ENCODE assay signal across 21 cellular contexts in the genomic region with DNA sequence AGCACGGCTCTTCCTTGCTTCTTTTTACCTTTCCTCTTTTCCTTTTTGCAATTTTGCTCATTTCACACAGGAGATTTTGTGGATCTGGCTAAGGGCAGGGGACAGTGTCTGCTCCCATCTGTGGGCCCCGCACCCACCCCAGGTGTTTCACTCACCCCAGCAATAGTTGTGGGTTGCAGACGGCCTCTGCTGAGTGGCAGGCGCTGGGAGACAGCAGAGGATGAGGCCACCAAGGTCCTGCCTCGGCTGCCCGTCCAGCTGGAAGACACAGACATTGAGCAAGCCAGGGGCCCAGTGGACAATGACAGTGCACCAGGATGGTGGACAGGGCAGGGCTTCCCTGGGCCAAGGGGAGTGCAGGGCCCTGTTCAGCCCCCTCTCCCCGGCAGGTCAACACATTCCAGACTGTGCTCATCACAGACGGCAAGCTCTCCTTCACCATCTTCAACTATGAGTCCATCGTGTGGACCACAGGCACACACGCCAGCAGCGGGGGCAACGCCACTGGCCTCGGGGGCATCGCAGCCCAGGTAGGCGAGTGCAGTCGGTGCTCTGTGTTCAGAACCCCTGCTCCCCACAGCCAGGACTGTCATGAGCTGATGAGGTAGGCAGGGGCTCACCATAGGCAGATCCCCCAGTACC. TPM values are rescaled to one million over a fixed set of nuclear protein-coding genes. Genes with fewer than 3 reads are reported as not detected.
DNase-seq lines count a peak whose midpoint lies in the region; ATAC-seq and TF ChIP-seq lines count a peak whose summit lies in the region.
"Had no signal": no experiment of that assay in that cellular context is flagged by ENCODE, and none has a peak within 500 bp of the region (broad histone marks: within the 10 kb centered on the region; RNA-seq: fewer than 3 reads in every experiment).

No MANE protein-coding gene starts in this region.

- H3K36me3 ChIP-seq in SJCRH30, result peaks cover 12% of the 10 kb centered on the region

- TF ChIP-seq CTCF in CD4-positive, alpha-beta T cell (IDR thresholded peaks at IDR 0.05), result no peak
- TF ChIP-seq CTCF in GM10248 (IDR thresholded peaks at IDR 0.05; ENCODE audit: control extremely low read depth, extremely low read depth, low read depth, missing control alignments), result no peak
- no peak for TF ChIP-seq CTCF in glutamatergic neuron (IDR thresholded peaks at IDR 0.05; ENCODE audit: partially characterized antibody, unreplicated experiment)
- no peak for TF ChIP-seq CTCF in GM10266 (IDR thresholded peaks at IDR 0.05; ENCODE audit: control insufficient read depth, insufficient read depth, low read depth, missing control alignments)

- no peaks in the 10 kb centered on the region for H3K27me3 ChIP-seq in CD4-positive, alpha-beta T cell (ENCODE audit: control insufficient read depth, insufficient read depth, low read length)
- no peaks in the 10 kb centered on the region for H3K27me3 ChIP-seq in SJCRH30

- intact Hi-C loops in CD4-positive, alpha-beta T cell (cut with DNase I, micrococcal nuclease), result loop anchor here in 1 of 2 experiments (10.0 kb wide), 1 partner anchor 71 kb away; a partner anchor contains a TSS

- POLR2A ChIA-PET in CD4-positive, alpha-beta T cell (lab: Charles Lee), result no interaction called here
- POLR2A ChIA-PET in GM10248 (lab: Yijun Ruan, JAX), result no interaction called here
- POLR2A ChIA-PET in naive thymus-derived CD8-positive, alpha-beta T cell (lab: Charles Lee), result no interaction called here

- H3K4me3 Mint-ChIP-seq in CD4-positive, alpha-beta T cell, result peak overlapping the region; percentile 31
- H3K4me3 Mint-ChIP-seq in glutamatergic neuron (ENCODE audit: unreplicated experiment), result peak overlapping the region; percentile 25
- H3K4me3 Mint-ChIP-seq in naive thymus-derived CD8-positive, alpha-beta T cell, result peak overlapping the region in 5 of 10 donors; percentile 14 to 79 (median 26)
- H3K4me3 Mint-ChIP-seq: CD8-positive, alpha-beta T cell; GM23338 had no signal

- peaks cover 13% of the 10 kb centered on the region for H3K4me1 Mint-ChIP-seq in CD4-positive, alpha-beta T cell (ENCODE audit: low read depth)
- no peaks in the 10 kb centered on the region for H3K4me1 Mint-ChIP-seq in glutamatergic neuron (ENCODE audit: low read depth, unreplicated experiment)
- peaks cover 7 to 17% (median 14%) of the 10 kb centered on the region in 4 donors for H3K4me1 Mint-ChIP-seq in naive thymus-derived CD8-positive, alpha-beta T cell

- H3K4me3 ChIP-seq in SJCRH30, result no peak overlapping the region
- H3K4me3 ChIP-seq: GM23338 had no signal

- in situ Hi-C loops in G401 (cut with HindIII; ENCODE audit: low sequenced_read_pairs), result no loop called here

- H3K36me3 Mint-ChIP-seq in CD4-positive, alpha-beta T cell (ENCODE audit: low read depth), result peaks cover 11% of the 10 kb centered on the region
- no peaks in the 10 kb centered on the region for H3K36me3 Mint-ChIP-seq in glutamatergic neuron (ENCODE audit: unreplicated experiment)
- peaks cover 0 to 10% (median 2%) of the 10 kb centered on the region in 3 donors for H3K36me3 Mint-ChIP-seq in naive thymus-derived CD8-positive, alpha-beta T cell

- CTCF ChIA-PET in CD4-positive, alpha-beta T cell (lab: Charles Lee), result no interaction called here
- CTCF ChIA-PET in GM10248 (lab: Yijun Ruan, JAX), result no interaction called here

- H3K27me3 Mint-ChIP-seq in CD4-positive, alpha-beta T cell, result peaks cover 5% of the 10 kb centered on the region
- peaks cover 5% of the 10 kb centered on the region for H3K27me3 Mint-ChIP-seq in glutamatergic neuron (ENCODE audit: unreplicated experiment)
- H3K27me3 Mint-ChIP-seq in naive thymus-derived CD8-positive, alpha-beta T cell, result no peaks in the 10 kb centered on the region

- no peaks in the 10 kb centered on the region for H3K4me1 ChIP-seq in SJCRH30

- DNase-seq in CD4-positive, alpha-beta T cell, result no peak
- peak; percentile 10 for DNase-seq in GM10248 (ENCODE audit: extremely low spot score)
- DNase-seq in glutamatergic neuron, result no peak
- no peak for DNase-seq in naive thymus-derived CD8-positive, alpha-beta T cell
- DNase-seq in SJCRH30, result no peak
- DNase-seq in GM10266 (ENCODE audit: extremely low spot score), result no peak
- DNase-seq in G401 (ENCODE audit: low spot score), result no peak
- DNase-seq: CD8-positive, alpha-beta T cell; DMS79 treated with DMSO at 0.1 percent for 48 hours; IMR-90; Kasumi-1; MM.1S; NCI-H1105; NCI-H1694; NCI-H2107; NCI-H2227 treated with DMSO at 0.1 percent for 48 hours; NCI-H524 treated with DMSO at 0.1 percent for 48 hours; SK-N-SH had no signal

- ATAC-seq in CD4-positive, alpha-beta T cell (ENCODE audit: poor library complexity), result no peak
- ATAC-seq in naive thymus-derived CD8-positive, alpha-beta T cell, result no peak
- ATAC-seq: CD8-positive, alpha-beta T cell; GM23338; Panc1 had no signal

- no peaks in the 10 kb centered on the region for H3K9me3 Mint-ChIP-seq in CD4-positive, alpha-beta T cell
- peaks cover 5% of the 10 kb centered on the region for H3K9me3 Mint-ChIP-seq in glutamatergic neuron (ENCODE audit: unreplicated experiment)
- peaks cover 0 to under 1% (median 0%) of the 10 kb centered on the region in 9 donors for H3K9me3 Mint-ChIP-seq in naive thymus-derived CD8-positive, alpha-beta T cell
- H3K9me3 Mint-ChIP-seq: CD8-positive, alpha-beta T cell; GM23338 had no signal

- H3K27ac Mint-ChIP-seq in CD4-positive, alpha-beta T cell, result peak overlapping the region; percentile 72
- no peak overlapping the region for H3K27ac Mint-ChIP-seq in glutamatergic neuron (ENCODE audit: unreplicated experiment)
- peak overlapping the region in 7 of 10 donors; percentile 18 to 92 (median 81) for H3K27ac Mint-ChIP-seq in naive thymus-derived CD8-positive, alpha-beta T cell
- H3K27ac Mint-ChIP-seq: CD8-positive, alpha-beta T cell; GM23338 had no signal

- H3K9me3 ChIP-seq in CD4-positive, alpha-beta T cell (ENCODE audit: control insufficient read depth, low read length), result no peaks in the 10 kb centered on the region
- no peaks in the 10 kb centered on the region for H3K9me3 ChIP-seq in SJCRH30 (replicated peaks)
- H3K9me3 ChIP-seq: SK-N-SH had no signal

- no peak overlapping the region for H3K27ac ChIP-seq in CD4-positive, alpha-beta T cell (ENCODE audit: low read depth, low read length)
- no peak overlapping the region for H3K27ac ChIP-seq in SJCRH30

RNA-seq across cellular contexts. Expression of a gene that starts 35.0 kb away (rescaled TPM):
- total RNA-seq in CD4-positive, alpha-beta T cell, result 10 to 100 TPM; 42.0 to 42.7 TPM
- total RNA-seq in glutamatergic neuron (ENCODE audit: unreplicated experiment), result 2.8 TPM
- 10 to 100 TPM; 91.8 to 99.9 TPM for total RNA-seq in naive thymus-derived CD8-positive, alpha-beta T cell
- polyA plus RNA-seq in naive thymus-derived CD8-positive, alpha-beta T cell, result 1 to 10 TPM in 2 of 3 donors, under 1 TPM in 1; 0.60 to 3.0 (median 1.4) TPM
- total RNA-seq in SJCRH30 (2014; rRNA removed; shearing (Covaris generic)), result 22.3 and 28.4 TPM in 2 replicates
- total RNA-seq in G401 (2014; rRNA removed; shearing (Covaris generic)), result 0.07 and 2.2 TPM in 2 replicates
- total RNA-seq: HT-29 had no signal
